In the genomic region with DNA sequence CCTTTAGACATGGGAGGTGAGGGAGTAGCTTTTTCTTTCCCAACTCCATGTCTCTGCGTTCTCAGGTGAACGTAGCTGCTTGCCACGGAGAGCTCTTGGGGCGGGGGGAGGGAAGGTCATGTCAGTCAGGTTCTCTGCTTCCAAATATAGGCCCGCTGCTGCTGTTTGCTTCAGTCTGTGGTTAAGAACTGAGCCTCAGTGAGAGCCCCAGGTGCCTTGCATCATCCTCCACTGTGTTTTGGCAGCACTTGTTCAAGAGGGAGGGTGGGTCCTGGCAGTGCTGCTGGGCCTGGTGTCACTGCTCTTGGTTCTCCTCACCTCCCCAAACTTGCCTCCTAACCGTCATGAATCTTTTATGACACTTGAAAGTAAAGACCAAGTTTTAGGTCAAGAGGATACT, we compare ENCODE assay signal across 9 cellular contexts. TPM values are rescaled to one million over a fixed set of nuclear protein-coding genes. Genes with fewer than 3 reads are reported as not detected.
DNase-seq lines count a peak whose midpoint lies in the region; ATAC-seq and TF ChIP-seq lines count a peak whose summit lies in the region.
"Had no signal": no experiment of that assay in that cellular context is flagged by ENCODE, and none has a peak within 500 bp of the region (broad histone marks: within the 10 kb centered on the region; RNA-seq: fewer than 3 reads in every experiment).

No MANE protein-coding gene starts in this region.

- 74 to 84% (median 80%) methylated on average over 6 of the region's 6 CpGs for WGBS in ovary, 3 donors

- H3K4me1 Mint-ChIP-seq in stimulated activated memory B cell treated with anti-CD40 and anti-IgM and Interleukin-4, amounts not matched to agents 10 μg/mL and 1 μg/mL and 100 μg/mL, for 72 hours = peaks cover 6% of the 10 kb centered on the region

- ATAC-seq in Right ventricle myocardium superior (ENCODE audit: poor library complexity) (peak; percentile 49), HG03575 (IDR thresholded peaks at IDR 0.05; ENCODE audit: extremely low read depth, insufficient number of reproducible peaks, low FRiP score, unreplicated experiment) (peak; percentile 73)
- peak; percentile 69 for ATAC-seq in stimulated activated memory B cell treated with anti-CD40 and anti-IgM and Interleukin-4, amounts not matched to agents 10 μg/mL and 1 μg/mL and 100 μg/mL, for 72 hours
- ATAC-seq: A549 had no signal

- H3K27ac ChIP-seq in right atrium auricular region (no peak overlapping the region), ovary (no peak overlapping the region)
- H3K27ac ChIP-seq: A549 had no signal

- no peak for TF ChIP-seq EP300 in ovary (IDR thresholded peaks at IDR 0.05)

- H3K27me3 ChIP-seq in right atrium auricular region = no peaks in the 10 kb centered on the region
- H3K27me3 ChIP-seq in ovary = no peaks in the 10 kb centered on the region

- H3K27ac Mint-ChIP-seq in stimulated activated memory B cell treated with anti-CD40 and anti-IgM and Interleukin-4, amounts not matched to agents 10 μg/mL and 1 μg/mL and 100 μg/mL, for 72 hours = peak overlapping the region; percentile 44

- H3K9me3 Mint-ChIP-seq in stimulated activated memory B cell treated with anti-CD40 and anti-IgM and Interleukin-4, amounts not matched to agents 10 μg/mL and 1 μg/mL and 100 μg/mL, for 72 hours = no peaks in the 10 kb centered on the region

- TF ChIP-seq CTCF in right atrium auricular region (IDR thresholded peaks at IDR 0.05) (no peak), ovary (IDR thresholded peaks at IDR 0.05) (no peak)

- H3K4me1 ChIP-seq in right atrium auricular region = no peaks in the 10 kb centered on the region
- H3K4me1 ChIP-seq in ovary (ENCODE audit: insufficient read depth) = no peaks in the 10 kb centered on the region
- H3K4me1 ChIP-seq: A549 had no signal

- H3K36me3 ChIP-seq in right atrium auricular region (peaks cover 31% of the 10 kb centered on the region), ovary (no peaks in the 10 kb centered on the region)

- H3K4me3 ChIP-seq in right atrium auricular region (no peak overlapping the region), ovary (no peak overlapping the region)
- H3K4me3 ChIP-seq: A549 had no signal

- no peak overlapping the region for H3K4me3 Mint-ChIP-seq in stimulated activated memory B cell treated with anti-CD40 and anti-IgM and Interleukin-4, amounts not matched to agents 10 μg/mL and 1 μg/mL and 100 μg/mL, for 72 hours

- intact Hi-C loops in Right ventricle myocardium superior (cut with DNase I) = no loop called here
- intact Hi-C loops in ovary (cut with DNase I) = no loop called here

- DNase-seq in Right ventricle myocardium superior (no peak), right atrium auricular region (ENCODE audit: low spot score) (no peak), activated T-helper 1 cell treated with Interleukin-2 at 50 U/mL for 16 hours (ENCODE audit: low read depth) (peak; percentile 35), 8988T (no peak), AML-193 (lab: John Stamatoyannopoulos, UW) (no peak), ovary (no peak)

- H3K27me3 Mint-ChIP-seq in stimulated activated memory B cell treated with anti-CD40 and anti-IgM and Interleukin-4, amounts not matched to agents 10 μg/mL and 1 μg/mL and 100 μg/mL, for 72 hours = no peaks in the 10 kb centered on the region

- H3K9me3 ChIP-seq in right atrium auricular region (no peaks in the 10 kb centered on the region), ovary (no peaks in the 10 kb centered on the region)
- H3K9me3 ChIP-seq: A549 had no signal

- TF ChIP-seq POLR2A in ovary (IDR thresholded peaks at IDR 0.05) = no peak

- H3K36me3 Mint-ChIP-seq in stimulated activated memory B cell treated with anti-CD40 and anti-IgM and Interleukin-4, amounts not matched to agents 10 μg/mL and 1 μg/mL and 100 μg/mL, for 72 hours = peaks cover 20% of the 10 kb centered on the region

RNA-seq across cellular contexts. Expression of gene HADH, which starts 46.6 kb away (rescaled TPM):
- 249 TPM for total RNA-seq in Right ventricle myocardium superior
- total RNA-seq in right atrium auricular region = 100 to 1,000 TPM; 108 to 143 TPM
- total RNA-seq in ovary = 10 to 100 TPM; 45.4 to 66.1 (median 61.2) TPM
- polyA plus RNA-seq in ovary = 100 to 1,000 TPM in 1 of 2 donors, 10 to 100 TPM in 1; 62.5 to 117 TPM
